15 cellular contexts compared by ENCODE assay signal in genomic region chr18:3180325-3180724, GRCh38. TPM values are rescaled to one million over a fixed set of nuclear protein-coding genes. Genes with fewer than 3 reads are reported as not detected.
DNase-seq lines count a peak whose midpoint lies in the region; ATAC-seq, FAIRE-seq and TF ChIP-seq lines count a peak whose summit lies in the region.
"Had no signal": no experiment of that assay in that cellular context is flagged by ENCODE, and none has a peak within 500 bp of the region (broad histone marks: within the 10 kb centered on the region; RNA-seq: fewer than 3 reads in every experiment).

No MANE protein-coding gene starts in this region.

- H3K27ac ChIP-seq in CD8-positive, alpha-beta memory T cell (ENCODE audit: low read depth, low read length) = no peak overlapping the region

- peaks cover 3% of the 10 kb centered on the region for H3K27me3 Mint-ChIP-seq in brain
- no peaks in the 10 kb centered on the region for H3K27me3 Mint-ChIP-seq in CD8-positive, alpha-beta memory T cell
- H3K27me3 Mint-ChIP-seq: activated CD8-positive, alpha-beta memory T cell treated with anti-CD3 and anti-CD28 coated beads, Interleukin-2, amount 10 ng/mL, durations not matched to agents 7 days and 5 days; activated naive CD4-positive, alpha-beta T cell treated with anti-CD3 and anti-CD28 coated beads, Interleukin-2, amount 50 U/mL, for 24 hours had no signal

- no peak overlapping the region for H3K4me3 ChIP-seq in CD8-positive, alpha-beta memory T cell (ENCODE audit: low read length)

- H3K4me1 Mint-ChIP-seq in brain = peaks cover 17% of the 10 kb centered on the region
- no peaks in the 10 kb centered on the region for H3K4me1 Mint-ChIP-seq in CD8-positive, alpha-beta memory T cell
- H3K4me1 Mint-ChIP-seq: activated CD8-positive, alpha-beta memory T cell treated with anti-CD3 and anti-CD28 coated beads, Interleukin-2, amount 10 ng/mL, durations not matched to agents 7 days and 5 days; activated naive CD4-positive, alpha-beta T cell treated with anti-CD3 and anti-CD28 coated beads, Interleukin-2, amount 50 U/mL, for 24 hours had no signal

- FAIRE-seq in urothelium cell line (lab: Jason Lieb, UNC) = no peak
- FAIRE-seq: H54, HepG2 had no signal

- no peaks in the 10 kb centered on the region for H3K27me3 ChIP-seq in CD8-positive, alpha-beta memory T cell (ENCODE audit: insufficient read depth, low read length, poor library complexity, severe bottlenecking)

- POLR2A ChIA-PET in CD8-positive, alpha-beta memory T cell (lab: Charles Lee) = no interaction called here

- H3K36me3 Mint-ChIP-seq in brain = no peaks in the 10 kb centered on the region
- peaks cover 0 to 3% (median 3%) of the 10 kb centered on the region in 3 donors for H3K36me3 Mint-ChIP-seq in CD8-positive, alpha-beta memory T cell
- H3K36me3 Mint-ChIP-seq: activated CD8-positive, alpha-beta memory T cell treated with anti-CD3 and anti-CD28 coated beads, Interleukin-2, amount 10 ng/mL, durations not matched to agents 7 days and 5 days; activated naive CD4-positive, alpha-beta T cell treated with anti-CD3 and anti-CD28 coated beads, Interleukin-2, amount 50 U/mL, for 24 hours had no signal

- H3K36me3 ChIP-seq in CD8-positive, alpha-beta memory T cell (ENCODE audit: insufficient read depth, low read length) = no peaks in the 10 kb centered on the region

- H3K4me1 ChIP-seq in CD8-positive, alpha-beta memory T cell (ENCODE audit: insufficient read depth, low read length) = no peaks in the 10 kb centered on the region

- intact Hi-C loops in left ventricle myocardium superior (cut with micrococcal nuclease) (loop anchor here (10.0 kb wide), 1 partner anchor 64 kb away; the partner anchor contains the start of gene MYL12A), cardiac septum (cut with DNase I) (no loop called here)

- ATAC-seq in left ventricle myocardium superior = peak; percentile 12
- ATAC-seq: activated CD8-positive, alpha-beta memory T cell treated with anti-CD3 and anti-CD28 coated beads, Interleukin-2, amount 10 ng/mL, durations not matched to agents 7 days and 5 days; HepG2 had no signal

- H3K27ac Mint-ChIP-seq in brain = peak overlapping the region in 3 of 5 experiments; percentile 24 to 48 (median 41)
- H3K27ac Mint-ChIP-seq in CD8-positive, alpha-beta memory T cell = peak overlapping the region in 2 of 8 donors; percentile 2 to 67
- H3K27ac Mint-ChIP-seq: activated CD8-positive, alpha-beta memory T cell treated with anti-CD3 and anti-CD28 coated beads, Interleukin-2, amount 10 ng/mL, durations not matched to agents 7 days and 5 days; activated naive CD4-positive, alpha-beta T cell treated with anti-CD3 and anti-CD28 coated beads, Interleukin-2, amount 50 U/mL, for 24 hours had no signal

- no peaks in the 10 kb centered on the region for H3K9me3 ChIP-seq in CD8-positive, alpha-beta memory T cell (ENCODE audit: low read length)

- TF ChIP-seq CTCF in brain (conservative IDR thresholded peaks at IDR 0.05) (no peak), GM10266 (IDR thresholded peaks at IDR 0.05; ENCODE audit: control insufficient read depth, insufficient read depth, low read depth, missing control alignments) (no peak)

- DNase-seq in left ventricle myocardium superior (no peak), cardiac septum (ENCODE audit: low spot score) (no peak), iris pigment epithelial cell (ENCODE audit: low read depth) (peak; percentile 15), urothelium cell line (ENCODE audit: low spot score) (peak; percentile 38), putamen (ENCODE audit: low spot score) (no peak), GM10266 (ENCODE audit: extremely low spot score) (no peak)
- DNase-seq in CD8-positive, alpha-beta memory T cell = no peak
- DNase-seq: activated CD8-positive, alpha-beta memory T cell treated with anti-CD3 and anti-CD28 coated beads, Interleukin-2, amount 10 ng/mL, durations not matched to agents 7 days and 5 days; left cardiac atrium; nucleus accumbens; SHP77 treated with DMSO at 0.1 percent for 48 hours had no signal

- H3K4me3 Mint-ChIP-seq in brain = no peak overlapping the region
- no peak overlapping the region for H3K4me3 Mint-ChIP-seq in CD8-positive, alpha-beta memory T cell
- H3K4me3 Mint-ChIP-seq: activated CD8-positive, alpha-beta memory T cell treated with anti-CD3 and anti-CD28 coated beads, Interleukin-2, amount 10 ng/mL, durations not matched to agents 7 days and 5 days; activated naive CD4-positive, alpha-beta T cell treated with anti-CD3 and anti-CD28 coated beads, Interleukin-2, amount 50 U/mL, for 24 hours had no signal

- no peaks in the 10 kb centered on the region for H3K9me3 Mint-ChIP-seq in brain
- no peaks in the 10 kb centered on the region for H3K9me3 Mint-ChIP-seq in CD8-positive, alpha-beta memory T cell
- H3K9me3 Mint-ChIP-seq: activated naive CD4-positive, alpha-beta T cell treated with anti-CD3 and anti-CD28 coated beads, Interleukin-2, amount 50 U/mL, for 24 hours had no signal

- CTCF ChIA-PET in CD8-positive, alpha-beta memory T cell (lab: Charles Lee) = interaction anchor here (1.3 kb wide), 1 partner anchor 54 kb away, joined by 3 read pairs; no protein-coding TSS in a partner anchor

RNA-seq across cellular contexts. Expression of gene MYOM1, which starts 39.4 kb away (rescaled TPM):
- total RNA-seq in left ventricle myocardium superior = 724 TPM
- 878 TPM for total RNA-seq in cardiac septum
- 3.1 TPM for polyA plus RNA-seq in brain (ENCODE audit: insufficient read depth, low read depth, low replicate concordance)
- total RNA-seq in CD8-positive, alpha-beta memory T cell = 1 to 10 TPM in 1 of 2 experiments, under 1 TPM in 1; 0.84 to 1.2 TPM
- 0.92 TPM for polyA plus RNA-seq in CD8-positive, alpha-beta memory T cell

Comparison
In these comparisons a context has a peak if more than half of its experiments do, and no peak if none do; other contexts are left out.
1. DNase-seq: peak in iris pigment epithelial cell (single experiment) and urothelium cell line (single experiment); none in left ventricle myocardium superior (single experiment), cardiac septum (single experiment), putamen (single experiment), CD8-positive, alpha-beta memory T cell (0 of 5) and GM10266 (single experiment).
2. RNA of gene MYOM1, which starts 39.4 kb away (total RNA-seq): 878 TPM in cardiac septum (single experiment) and 724 TPM in left ventricle myocardium superior (single experiment); 0.84 to 1.2 TPM in CD8-positive, alpha-beta memory T cell; every median in the first group is over 100 times any median in the second.